In genomic region chr16:28951410-28951943, GRCh38 we compare ENCODE assay signal across 8 cellular contexts. TPM values are rescaled to one million over a fixed set of nuclear protein-coding genes. Genes with fewer than 3 reads are reported as not detected.
A peak's percentile ranks its signal among the peaks of the same experiment; 100 is the strongest.
DNase-seq lines count a peak whose midpoint lies in the region; ATAC-seq and TF ChIP-seq lines count a peak whose summit lies in the region.

No MANE protein-coding gene starts in this region.

- H3K4me3 Mint-ChIP-seq in activated CD8-positive, alpha-beta T cell treated with anti-CD3 and anti-CD28 coated beads for 36 hours, result peak overlapping the region; percentile 96

- H3K4me1 ChIP-seq in HEK293 (ENCODE audit: control insufficient read depth, insufficient read depth, low read length), result no peaks in the 10 kb centered on the region
- peaks cover 4% of the 10 kb centered on the region for H3K4me1 ChIP-seq in iPS-18a (ENCODE audit: control insufficient read depth, low read depth, low read length)
- peaks cover 2 to 18% (median 15%) of the 10 kb centered on the region in 5 donors for H3K4me1 ChIP-seq in subcutaneous abdominal adipose tissue (ENCODE audit: control insufficient read depth in 5 of 5, insufficient read depth in 5 of 5, low read length in 5 of 5)

- H3K9ac ChIP-seq in iPS-18a (ENCODE audit: low read length) (peak overlapping the region; percentile 81), subcutaneous abdominal adipose tissue (ENCODE audit: low read length in 5 of 5) (peak overlapping the region; percentile 68 to 85 (median 81))

- H3K9me3 ChIP-seq in HEK293 (ENCODE audit: control insufficient read depth, insufficient read depth, low read depth, low read length) (no peaks in the 10 kb centered on the region), iPS-18a (ENCODE audit: control insufficient read depth, low read depth, low read length) (no peaks in the 10 kb centered on the region), subcutaneous abdominal adipose tissue (ENCODE audit: control insufficient read depth in 5 of 5, low read length in 5 of 5) (no peaks in the 10 kb centered on the region)

- peaks cover 26% of the 10 kb centered on the region for H3K4me1 Mint-ChIP-seq in activated CD8-positive, alpha-beta T cell treated with anti-CD3 and anti-CD28 coated beads for 36 hours (ENCODE audit: low read depth)

- peak overlapping the region; percentile 90 for H3K27ac Mint-ChIP-seq in activated CD8-positive, alpha-beta T cell treated with anti-CD3 and anti-CD28 coated beads for 36 hours

- no peak for TF ChIP-seq CTCF in AG04449 (IDR thresholded peaks at IDR 0.05; ENCODE audit: insufficient read depth, low read length, missing control alignments)
- no peak for TF ChIP-seq CTCF in HEK293 (tag by site-specific recombination; IDR thresholded peaks at IDR 0.05)
- TF ChIP-seq CTCF in activated CD8-positive, alpha-beta T cell treated with anti-CD3 and anti-CD28 coated beads for 36 hours (IDR thresholded peaks at IDR 0.05), result no peak

- POLR2A ChIA-PET in AG04449 (lab: Yijun Ruan, JAX) (no interaction called here), HEK293 (lab: Yijun Ruan, JAX) (interaction anchor here (2.2 kb wide), 1 partner anchor 72 kb away, joined by 8 read pairs; the partner anchor contains the start of gene ATP2A1)
- POLR2A ChIA-PET in activated CD8-positive, alpha-beta T cell treated with anti-CD3 and anti-CD28 coated beads for 36 hours (lab: Charles Lee), result interaction anchor here (0.9 to 2.2 kb wide), 8 partner anchors 11 to 129 kb away, joined by 3 to 9 read pairs (median 4); partner anchors contain the start of genes ATXN2L, LAT and SPNS1

- no peak for DNase-seq in AG04449 (ENCODE audit: low read depth, low spot score)
- peak; percentile 55 for DNase-seq in activated CD8-positive, alpha-beta T cell treated with anti-CD3 and anti-CD28 coated beads for 36 hours
- no peak for DNase-seq in NAMALWA (ENCODE audit: low spot score)
- no peak for DNase-seq in NCI-H2107 (lab: John Stamatoyannopoulos, UW)

- peaks cover 36% of the 10 kb centered on the region for H3K36me3 Mint-ChIP-seq in activated CD8-positive, alpha-beta T cell treated with anti-CD3 and anti-CD28 coated beads for 36 hours (ENCODE audit: low read depth)

- H3K36me3 ChIP-seq in HEK293 (ENCODE audit: control insufficient read depth in 2 of 2, insufficient read depth in 1 of 2, low read length in 2 of 2), result peaks cover 35 to 45% of the 10 kb centered on the region in 2 experiments
- H3K36me3 ChIP-seq in iPS-18a (ENCODE audit: control insufficient read depth, low read depth, low read length), result peaks cover 27% of the 10 kb centered on the region
- peaks cover 0 to 30% (median 25%) of the 10 kb centered on the region in 5 donors for H3K36me3 ChIP-seq in subcutaneous abdominal adipose tissue (ENCODE audit: control insufficient read depth in 5 of 5, insufficient read depth in 5 of 5, low read length in 5 of 5)

- H3K9me3 Mint-ChIP-seq in activated CD8-positive, alpha-beta T cell treated with anti-CD3 and anti-CD28 coated beads for 36 hours, result no peaks in the 10 kb centered on the region

- H3K27me3 Mint-ChIP-seq in activated CD8-positive, alpha-beta T cell treated with anti-CD3 and anti-CD28 coated beads for 36 hours, result no peaks in the 10 kb centered on the region

- H3K27ac ChIP-seq in HEK293 (ENCODE audit: extremely low read depth, low read depth, low read length) (peak overlapping the region; percentile 83; the same call in 1 of the 2 replicates), iPS-18a (ENCODE audit: low read length) (no peak overlapping the region), subcutaneous abdominal adipose tissue (ENCODE audit: low read depth, low read length) (peak overlapping the region; percentile 62)

- H3K27me3 ChIP-seq in iPS-18a (ENCODE audit: control insufficient read depth, insufficient read depth, low read length) (no peaks in the 10 kb centered on the region), subcutaneous abdominal adipose tissue (ENCODE audit: control insufficient read depth in 5 of 5, insufficient read depth in 4 of 5, low read length in 5 of 5) (no peaks in the 10 kb centered on the region)

- intact Hi-C loops in activated CD8-positive, alpha-beta T cell treated with anti-CD3 and anti-CD28 coated beads for 36 hours (cut with micrococcal nuclease), result no loop called here

- CTCF ChIA-PET in AG04449 (lab: Yijun Ruan, JAX), result interaction anchor here (0.6 to 2.6 kb wide), 3 partner anchors 18 to 22 kb away, joined by 3 to 15 read pairs (median 6); partner anchors contain the start of gene SPNS1
- CTCF ChIA-PET in HEK293 (lab: Yijun Ruan, JAX), result interaction anchor here (0.6 to 0.7 kb wide), 2 partner anchors 26 to 360 kb away, joined by 3 read pairs; no protein-coding TSS in a partner anchor
- CTCF ChIA-PET in activated CD8-positive, alpha-beta T cell treated with anti-CD3 and anti-CD28 coated beads for 36 hours (lab: Charles Lee), result interaction anchor here (2.6 kb wide), 1 partner anchor 23 kb away, joined by 15 read pairs; the partner anchor contains the start of gene SPNS1

- H3K4me3 ChIP-seq in AG04449 (ENCODE audit: low read depth, low read length), result peak overlapping the region; percentile 79
- H3K4me3 ChIP-seq in HEK293 (ENCODE audit: low read depth, low read length), result peak overlapping the region; percentile 90
- H3K4me3 ChIP-seq in iPS-18a (ENCODE audit: low read length), result peak overlapping the region; percentile 92
- peak overlapping the region; percentile 70 to 88 (median 77) for H3K4me3 ChIP-seq in subcutaneous abdominal adipose tissue (ENCODE audit: low read depth in 1 of 5, low read length in 5 of 5)

- no peak for ATAC-seq in activated CD8-positive, alpha-beta T cell treated with anti-CD3 and anti-CD28 coated beads for 36 hours
- no peak for ATAC-seq in HG02763 (IDR thresholded peaks at IDR 0.05; ENCODE audit: unreplicated experiment)

TF ChIP-seq in HEK293, 187 proteins besides CTCF, POLR2A, EP300 and RAD21 (continues in another document):
- TF ChIP-seq SP2 (tag by site-specific recombination; IDR thresholded peaks at IDR 0.05) (peak; percentile 64), ZNF660 (tag by site-specific recombination; IDR thresholded peaks at IDR 0.05) (0 out of 2 replicates have a peak, but pooled peaks have one; percentile 8), KLF17 (tag by site-specific recombination; IDR thresholded peaks at IDR 0.05) (0 out of 2 replicates have a peak, but pooled peaks have one; percentile 53), ZBTB20 (tag by site-specific recombination; IDR thresholded peaks at IDR 0.05) (peak; percentile 67; the same call in 1 of the 2 replicates), PATZ1 (tag by site-specific recombination; IDR thresholded peaks at IDR 0.05) (peak; percentile 81), KLF7 (tag by site-specific recombination; IDR thresholded peaks at IDR 0.05; ENCODE audit: borderline replicate concordance) (no peak), ZNF341 (tag by site-specific recombination; IDR thresholded peaks at IDR 0.05; ENCODE audit: low read depth) (peak; percentile 78; the same call in 1 of the 2 replicates), ZBTB8A (tag by site-specific recombination; IDR thresholded peaks at IDR 0.05) (peak; percentile 61), RBAK (tag by site-specific recombination; IDR thresholded peaks at IDR 0.05) (no peak), EGR2 (tag by site-specific recombination; IDR thresholded peaks at IDR 0.05; ENCODE audit: low read depth) (no peak), ZBTB48 (tag by site-specific recombination; IDR thresholded peaks at IDR 0.05) (peak; percentile 42; the same call in 1 of the 2 replicates), ZNF426 (tag by site-specific recombination; IDR thresholded peaks at IDR 0.05) (no peak), ZFP37 (tag by site-specific recombination; IDR thresholded peaks at IDR 0.05) (no peak), ZNF335 (tag by site-specific recombination; conservative IDR thresholded peaks at IDR 0.05) (peak; percentile 56), KLF8 (tag by site-specific recombination; IDR thresholded peaks at IDR 0.05) (0 out of 2 replicates have a peak, but pooled peaks have one; percentile 16), KLF1 (tag by site-specific recombination; IDR thresholded peaks at IDR 0.05) (peak; percentile 41; the same call in 1 of the 2 replicates), ZNF561 (tag by site-specific recombination; IDR thresholded peaks at IDR 0.05; ENCODE audit: borderline replicate concordance) (no peak)

RNA-seq across cellular contexts. Expression of gene NFATC2IP, which starts 0.7 kb away (rescaled TPM):
- 10 to 100 TPM; 63.8 to 71.8 TPM for total RNA-seq in activated CD8-positive, alpha-beta T cell treated with anti-CD3 and anti-CD28 coated beads for 36 hours

RNA-seq across cellular contexts. Expression of gene CD19, which starts 19.7 kb away (rescaled TPM):
- total RNA-seq in activated CD8-positive, alpha-beta T cell treated with anti-CD3 and anti-CD28 coated beads for 36 hours, result 1 to 10 TPM; 1.1 to 1.3 TPM

RNA-seq across cellular contexts. Expression of gene SPNS1, which starts 23.1 kb away (rescaled TPM):
- 10 to 100 TPM; 14.6 to 18.2 TPM for total RNA-seq in activated CD8-positive, alpha-beta T cell treated with anti-CD3 and anti-CD28 coated beads for 36 hours

RNA-seq across cellular contexts. Expression of gene RABEP2, which starts 26.4 kb away (rescaled TPM):
- total RNA-seq in activated CD8-positive, alpha-beta T cell treated with anti-CD3 and anti-CD28 coated beads for 36 hours, result 10 to 100 TPM; 13.1 to 14.0 TPM

RNA-seq across cellular contexts. Expression of gene LAT, which starts 33.4 kb away (rescaled TPM):
- 100 to 1,000 TPM; 193 to 206 TPM for total RNA-seq in activated CD8-positive, alpha-beta T cell treated with anti-CD3 and anti-CD28 coated beads for 36 hours
